Comparison of ENCODE assay signal across 2 cellular contexts in genomic region chr5:173303878-173304590, GRCh38.
A peak's percentile ranks its signal among the peaks of the same experiment; 100 is the strongest.
TF ChIP-seq lines count a peak whose summit lies in the region.

No MANE protein-coding gene starts in this region.

TF ChIP-seq in HCT116, 20 proteins besides CTCF, POLR2A, EP300 and RAD21 (continued from another document):
- TF ChIP-seq REST (IDR thresholded peaks at IDR 0.05; ENCODE audit: low read depth) (no peak), YY1 (IDR thresholded peaks at IDR 0.05; ENCODE audit: extremely low read depth, insufficient replicate concordance, low read depth, low read length) (no peak), MAX (IDR thresholded peaks at IDR 0.05) (peak; percentile 48; the same call in 1 of the 2 replicates), CBX3 (IDR thresholded peaks at IDR 0.05; ENCODE audit: low read depth) (peak; percentile 55; the same call in 1 of the 2 replicates), POLR2AphosphoS5 (IDR thresholded peaks at IDR 0.05; ENCODE audit: low read depth, low read length) (peak; percentile 35; the same call in 1 of the 2 replicates), FOSL1 (IDR thresholded peaks at IDR 0.05; ENCODE audit: low read depth) (peak; percentile 69), TCF7L2 (IDR thresholded peaks at IDR 0.05; ENCODE audit: borderline replicate concordance, extremely low read depth, insufficient read depth, insufficient read length) (peak; percentile 44), SP1 (IDR thresholded peaks at IDR 0.05; ENCODE audit: low read depth) (peak; percentile 76)

TF ChIP-seq in SK-N-SH, 30 proteins besides CTCF, POLR2A, EP300 and RAD21 (continued from another document):
- TF ChIP-seq RXRA (IDR thresholded peaks at IDR 0.05; ENCODE audit: borderline replicate concordance, low read depth) (peak; percentile 27; the same call in 1 of the 2 replicates), MXI1 (IDR thresholded peaks at IDR 0.05; ENCODE audit: low read depth, low read length) (no peak), TCF12 (IDR thresholded peaks at IDR 0.05) (0 out of 2 replicates have a peak, but pooled peaks have one; percentile 4), REST (IDR thresholded peaks at IDR 0.05; ENCODE audit: low read depth, low read length) (peak; percentile 68; the same call in 1 of the 2 replicates), GATA2 (CRISPR knock-in tag; IDR thresholded peaks at IDR 0.05) (no peak), YY1 (IDR thresholded peaks at IDR 0.05; ENCODE audit: low read depth) (no peak), NFIC (IDR thresholded peaks at IDR 0.05; ENCODE audit: borderline replicate concordance) (no peak), USF1 (IDR thresholded peaks at IDR 0.05; ENCODE audit: borderline replicate concordance, low read depth) (no peak)
